Comparison of ENCODE assay signal across 9 cellular contexts in the genomic region with DNA sequence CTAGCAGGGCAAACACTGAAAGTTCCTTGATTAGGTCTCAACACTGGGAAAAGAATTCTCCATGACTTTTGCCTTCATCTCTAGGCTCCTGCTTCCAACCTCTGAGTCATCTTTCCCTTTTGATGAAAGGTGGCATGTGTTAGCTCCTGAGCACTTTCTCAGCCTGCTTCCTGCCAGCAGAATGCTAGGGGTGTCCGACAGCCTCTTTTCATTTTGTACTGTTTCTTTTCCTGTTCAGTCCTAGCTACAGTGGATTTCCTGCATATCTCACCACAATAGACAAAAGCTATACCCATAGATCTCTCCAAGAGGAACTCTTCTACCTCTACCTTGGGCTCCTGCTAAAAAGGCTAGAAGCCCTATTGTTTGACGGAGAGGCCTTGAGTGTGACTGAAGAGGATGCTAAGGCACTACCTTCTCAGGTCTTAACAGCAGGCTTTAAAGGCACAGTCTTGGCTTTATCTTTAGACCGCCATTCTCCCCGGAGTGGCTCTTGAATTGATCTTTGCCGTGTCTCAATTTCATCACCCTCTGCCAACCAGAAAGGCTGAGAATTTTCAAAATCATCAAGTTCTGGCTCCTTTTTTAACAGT.
DNase-seq lines count a peak whose midpoint lies in the region; ATAC-seq, FAIRE-seq and TF ChIP-seq lines count a peak whose summit lies in the region.
"Had no signal": no experiment of that assay in that cellular context is flagged by ENCODE, and none has a peak within 500 bp of the region (broad histone marks: within the 10 kb centered on the region; RNA-seq: fewer than 3 reads in every experiment).

No MANE protein-coding gene starts in this region.

- intact Hi-C loops in Panc1 (cut with micrococcal nuclease; ENCODE audit: unreplicated experiment) (no loop called here), pancreas (cut with DNase I) (no loop called here)

- BruUV-seq in Panc1 (replicated peaks; lab: Mats Ljungman, UMichigan), result no TSS peak

- H3K27ac ChIP-seq in Panc1 (ENCODE audit: low read length), result 0 out of 2 replicates have a peak overlapping the region, but pooled peaks have one; percentile 13
- H3K27ac ChIP-seq in pancreas, result no peak overlapping the region
- H3K27ac ChIP-seq: Peyer's patch had no signal

- TF ChIP-seq CTCF in Panc1 (IDR thresholded peaks at IDR 0.05) (no peak), pancreas (IDR thresholded peaks at IDR 0.05) (no peak)

- H3K9me3 ChIP-seq in Panc1 (ENCODE audit: control insufficient read depth, insufficient read depth, low read depth, low read length), result no peaks in the 10 kb centered on the region
- H3K9me3 ChIP-seq in pancreas, result no peaks in the 10 kb centered on the region
- H3K9me3 ChIP-seq: Peyer's patch had no signal

- H3K27me3 ChIP-seq in Panc1 (ENCODE audit: control insufficient read depth, insufficient read depth, low read length), result no peaks in the 10 kb centered on the region
- no peaks in the 10 kb centered on the region for H3K27me3 ChIP-seq in pancreas
- H3K27me3 ChIP-seq: Peyer's patch had no signal

- no peak for FAIRE-seq in pancreas (lab: Jason Lieb, UNC)

- no peaks in the 10 kb centered on the region for H3K36me3 ChIP-seq in Panc1 (ENCODE audit: control insufficient read depth, insufficient read depth, low read length)
- no peaks in the 10 kb centered on the region for H3K36me3 ChIP-seq in pancreas
- H3K36me3 ChIP-seq: Peyer's patch had no signal

- H3K4me1 ChIP-seq in Panc1 (ENCODE audit: control insufficient read depth, insufficient read depth, low read length), result peaks cover 15% of the 10 kb centered on the region
- peaks cover 0 to 7% (median 0%) of the 10 kb centered on the region in 3 donors for H3K4me1 ChIP-seq in pancreas

- CTCF ChIA-PET in Panc1 (lab: Charles Lee), result no interaction called here

- ATAC-seq in Panc1 (peak; percentile 75), pancreas (peak; percentile 82 to 91 (median 88)), HG02588 (IDR thresholded peaks at IDR 0.05; ENCODE audit: unreplicated experiment) (no peak), HG03135 (IDR thresholded peaks at IDR 0.05; ENCODE audit: unreplicated experiment) (no peak), HG02678 (IDR thresholded peaks at IDR 0.05; ENCODE audit: unreplicated experiment) (no peak)

- peak; percentile 62 for DNase-seq in EL
- no peak for DNase-seq in Panc1 (ENCODE audit: low read depth, low spot score)
- DNase-seq in fibroblast of peridontal ligament (ENCODE audit: extremely low read depth), result peak; percentile 23
- DNase-seq in pancreas, result peak in 1 of 6 donors; percentile 20
- no peak for DNase-seq in HuH-7.5 (ENCODE audit: low spot score)
- DNase-seq: Peyer's patch had no signal

- in situ Hi-C loops in Panc1 (cut with HindIII; ENCODE audit: low pct_unique_long_range_greater_than_20kb, low sequenced_read_pairs), result no loop called here

- 60 to 66% methylated on average over 5 of the region's 5 CpGs for WGBS in pancreas, 2 donors

- POLR2A ChIA-PET in Panc1 (lab: Charles Lee), result no interaction called here

- H3K4me3 ChIP-seq in Panc1 (ENCODE audit: low read depth in 2 of 2, low read length in 2 of 2) (no peak overlapping the region), pancreas (no peak overlapping the region)
- H3K4me3 ChIP-seq: Peyer's patch had no signal

Comparison
In these comparisons a context has a peak if more than half of its experiments do, and no peak if none do; other contexts are left out.
1. DNase-seq: peak in EL (single experiment) and fibroblast of peridontal ligament (single experiment); none in Panc1 (single experiment) and HuH-7.5 (single experiment).
2. ATAC-seq: peak in Panc1 (single experiment) and pancreas (4 of 4); none in HG02588 (single experiment), HG03135 (single experiment) and HG02678 (single experiment).